21 cellular contexts compared by ENCODE assay signal in the genomic region with DNA sequence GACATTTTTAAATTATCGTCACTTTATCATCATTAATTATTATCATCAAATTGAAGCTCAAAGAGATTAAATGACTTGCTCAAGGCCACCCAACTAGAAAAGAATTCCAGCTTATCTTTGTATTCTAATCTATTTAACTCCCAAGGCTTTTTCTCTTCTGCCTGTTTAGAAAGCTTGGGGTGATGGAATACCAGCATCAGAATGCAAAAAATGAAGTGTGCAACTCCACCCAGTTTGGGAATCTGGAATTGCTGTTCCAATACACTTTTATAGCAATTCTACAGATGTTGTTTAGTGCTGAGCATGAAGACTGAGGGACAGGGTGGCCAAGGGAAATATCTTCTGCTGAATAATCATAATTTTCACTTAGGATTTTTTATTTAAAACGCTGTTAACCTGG.
DNase-seq lines count a peak whose midpoint lies in the region; ATAC-seq and TF ChIP-seq lines count a peak whose summit lies in the region.
"Had no signal": no experiment of that assay in that cellular context is flagged by ENCODE, and none has a peak within 500 bp of the region (broad histone marks: within the 10 kb centered on the region; RNA-seq: fewer than 3 reads in every experiment).

No MANE protein-coding gene starts in this region.

- H3K27me3 Mint-ChIP-seq in glutamatergic neuron (ENCODE audit: unreplicated experiment) = no peaks in the 10 kb centered on the region
- H3K27me3 Mint-ChIP-seq in stimulated activated naive B cell treated with anti-CD40 and anti-IgM and Interleukin-4, amounts not matched to agents 10 μg/mL and 1 μg/mL and 100 μg/mL, for 72 hours = no peaks in the 10 kb centered on the region

- no peaks in the 10 kb centered on the region for H3K36me3 Mint-ChIP-seq in glutamatergic neuron (ENCODE audit: unreplicated experiment)
- H3K36me3 Mint-ChIP-seq in stimulated activated naive B cell treated with anti-CD40 and anti-IgM and Interleukin-4, amounts not matched to agents 10 μg/mL and 1 μg/mL and 100 μg/mL, for 72 hours = peaks cover 0 to 3% of the 10 kb centered on the region in 2 donors
- H3K36me3 Mint-ChIP-seq: CD14-positive monocyte had no signal

- DNase-seq in AG10803 (ENCODE audit: low read depth) (peak; percentile 61), GM04504 (ENCODE audit: low read depth) (peak; percentile 10), amniotic epithelial cell (ENCODE audit: low read depth) (peak; percentile 52), iris pigment epithelial cell (ENCODE audit: low read depth) (peak; percentile 10), glutamatergic neuron (no peak), vagina (ENCODE audit: extremely low spot score in 2 of 2) (no peak), colonic mucosa (no peak)
- DNase-seq in stimulated activated naive B cell treated with anti-CD40 and anti-IgM and Interleukin-4, amounts not matched to agents 10 μg/mL and 1 μg/mL and 100 μg/mL, for 72 hours = no peak
- DNase-seq: GOT3, HCEC 1CT, Kasumi-1, NCI-H1417, NCI-H1694 treated with DMSO at 0.1 percent for 48 hours, NCI-H2081 treated with DMSO at 0.1 percent for 48 hours, NCI-H2171 treated with DMSO at 0.1 percent for 48 hours, NCI-H446 treated with DMSO at 0.1 percent for 48 hours, NCI-H526 treated with DMSO at 0.1 percent for 48 hours, OCI-M1, SJCRH30 had no signal

- no peak overlapping the region for H3K4me3 Mint-ChIP-seq in glutamatergic neuron (ENCODE audit: unreplicated experiment)
- H3K4me3 Mint-ChIP-seq in stimulated activated naive B cell treated with anti-CD40 and anti-IgM and Interleukin-4, amounts not matched to agents 10 μg/mL and 1 μg/mL and 100 μg/mL, for 72 hours = no peak overlapping the region
- H3K4me3 Mint-ChIP-seq: CD14-positive monocyte had no signal

- ATAC-seq in stimulated activated naive B cell treated with anti-CD40 and anti-IgM and Interleukin-4, amounts not matched to agents 10 μg/mL and 1 μg/mL and 100 μg/mL, for 72 hours (replicated peaks) = no peak
- ATAC-seq: A549 had no signal

- H3K4me1 Mint-ChIP-seq in glutamatergic neuron (ENCODE audit: low read depth, unreplicated experiment) = no peaks in the 10 kb centered on the region
- no peaks in the 10 kb centered on the region for H3K4me1 Mint-ChIP-seq in stimulated activated naive B cell treated with anti-CD40 and anti-IgM and Interleukin-4, amounts not matched to agents 10 μg/mL and 1 μg/mL and 100 μg/mL, for 72 hours
- H3K4me1 Mint-ChIP-seq: CD14-positive monocyte had no signal

- H3K4me3 ChIP-seq in AG10803 (ENCODE audit: low read length) = no peak overlapping the region
- no peak overlapping the region for H3K4me3 ChIP-seq in vagina
- no peak overlapping the region for H3K4me3 ChIP-seq in colonic mucosa
- H3K4me3 ChIP-seq: A549, SJCRH30 had no signal

- H3K9me3 Mint-ChIP-seq in glutamatergic neuron (ENCODE audit: unreplicated experiment) = peaks cover 4% of the 10 kb centered on the region
- H3K9me3 Mint-ChIP-seq in stimulated activated naive B cell treated with anti-CD40 and anti-IgM and Interleukin-4, amounts not matched to agents 10 μg/mL and 1 μg/mL and 100 μg/mL, for 72 hours = peaks cover 11 to 12% of the 10 kb centered on the region in 2 donors

- intact Hi-C loops in vagina (cut with DNase I) = no loop called here
- intact Hi-C loops in colonic mucosa (cut with DNase I) = no loop called here

- no peak for TF ChIP-seq POLR2A in vagina (IDR thresholded peaks at IDR 0.05)

- H3K9ac ChIP-seq in colonic mucosa (ENCODE audit: low read depth in 2 of 2, low read length in 2 of 2) = no peak overlapping the region

- H3K27ac Mint-ChIP-seq in glutamatergic neuron (ENCODE audit: unreplicated experiment) = no peak overlapping the region
- no peak overlapping the region for H3K27ac Mint-ChIP-seq in stimulated activated naive B cell treated with anti-CD40 and anti-IgM and Interleukin-4, amounts not matched to agents 10 μg/mL and 1 μg/mL and 100 μg/mL, for 72 hours
- H3K27ac Mint-ChIP-seq: CD14-positive monocyte had no signal

- H3K27ac ChIP-seq in vagina = no peak overlapping the region
- H3K27ac ChIP-seq in colonic mucosa = no peak overlapping the region
- H3K27ac ChIP-seq: A549, SJCRH30 had no signal

- no peaks in the 10 kb centered on the region for H3K9me3 ChIP-seq in vagina
- no peaks in the 10 kb centered on the region for H3K9me3 ChIP-seq in colonic mucosa
- H3K9me3 ChIP-seq: A549, SJCRH30 had no signal

- H3K4me1 ChIP-seq in vagina = no peaks in the 10 kb centered on the region
- no peaks in the 10 kb centered on the region for H3K4me1 ChIP-seq in colonic mucosa
- H3K4me1 ChIP-seq: A549, SJCRH30 had no signal

- H3K27me3 ChIP-seq in vagina (no peaks in the 10 kb centered on the region), colonic mucosa (no peaks in the 10 kb centered on the region)
- H3K27me3 ChIP-seq: SJCRH30 had no signal

- TF ChIP-seq CTCF in AG10803 (conservative IDR thresholded peaks at IDR 0.05; ENCODE audit: low read length) = no peak
- no peak for TF ChIP-seq CTCF in glutamatergic neuron (IDR thresholded peaks at IDR 0.05; ENCODE audit: partially characterized antibody, unreplicated experiment)
- no peak for TF ChIP-seq CTCF in vagina (IDR thresholded peaks at IDR 0.05)
- no peak for TF ChIP-seq CTCF in colonic mucosa (IDR thresholded peaks at IDR 0.05)

- H3K36me3 ChIP-seq in vagina (no peaks in the 10 kb centered on the region), colonic mucosa (no peaks in the 10 kb centered on the region)
- H3K36me3 ChIP-seq: SJCRH30 had no signal

Comparison
In these comparisons a context has a peak if more than half of its experiments do, and no peak if none do; other contexts are left out.
1. DNase-seq: peak in AG10803 (single experiment), GM04504 (single experiment), amniotic epithelial cell (single experiment) and iris pigment epithelial cell (single experiment); none in glutamatergic neuron (single experiment), vagina (0 of 2), colonic mucosa (single experiment) and stimulated activated naive B cell treated with anti-CD40 and anti-IgM and Interleukin-4, amounts not matched to agents 10 μg/mL and 1 μg/mL and 100 μg/mL, for 72 hours (single experiment).